ENCODE assay signal across 27 cellular contexts in the genomic region with DNA sequence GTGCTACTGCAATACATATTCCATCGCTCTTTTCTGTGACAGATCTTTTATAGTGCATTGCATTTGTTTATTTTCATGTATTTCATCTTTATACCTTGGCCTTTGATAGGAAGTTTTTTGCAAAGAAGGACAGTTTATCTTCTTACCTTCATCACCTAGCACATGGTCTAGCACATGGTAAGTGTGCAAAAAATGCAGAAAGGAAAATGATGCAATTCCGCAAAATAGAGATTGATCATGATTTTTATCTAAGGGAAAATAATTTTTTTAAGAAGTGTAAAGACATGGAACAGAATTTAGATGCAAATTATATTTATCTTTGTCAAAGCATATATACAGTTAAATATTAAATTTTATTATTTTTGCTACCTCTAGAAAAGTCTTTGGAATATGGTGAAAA.
"Had no signal": no experiment of that assay in that cellular context is flagged by ENCODE, and none has a peak within 500 bp of the region (broad histone marks: within the 10 kb centered on the region; RNA-seq: fewer than 3 reads in every experiment).

No MANE protein-coding gene starts in this region.

- DNase-seq: islet precursor cell; left ventricle myocardium inferior; mesendoderm; naive B cell; natural killer cell; nephron progenitor cell; occipital lobe; ovary; stimulated activated CD4-positive, alpha-beta T cell treated with anti-CD3 and anti-CD28 coated beads, Interleukin-12 subunit alpha, Interleukin-12 subunit beta, amount 100 ng/mL, for 4 hours; stimulated activated CD4-positive, alpha-beta T cell treated with anti-CD3 and anti-CD28 coated beads, Interleukin-15, amount 100 ng/mL, for 24 hours; stimulated activated CD4-positive, alpha-beta T cell treated with anti-CD3 and anti-CD28 coated beads, Interleukin-2, amount 100 ng/mL, for 24 hours; stimulated activated CD4-positive, alpha-beta T cell treated with anti-CD3 and anti-CD28 coated beads, Interleukin-4, amount 100 ng/mL, for 1 hour; stimulated activated naive B cell treated with anti-CD40 and anti-IgM and Interleukin-4, amounts not matched to agents 10 μg/mL and 1 μg/mL and 100 μg/mL, for 72 hours; stimulated activated naive CD8-positive, alpha-beta T cell treated with anti-CD3 and anti-CD28 coated beads, Interleukin-15, Interleukin-2, amounts not matched to agents 100 U/mL and 50 U/mL, for 24 hours; stomach; testis; thyroid gland; transverse colon; upper lobe of left lung had no signal

- H3K27me3 ChIP-seq: neural progenitor cell, neutrophil, ovary, right atrium auricular region, stomach, testis, thyroid gland, transverse colon, upper lobe of left lung had no signal

- H3K27ac Mint-ChIP-seq: mesothelial cell of epicardium; natural killer cell; nephron progenitor cell; neural progenitor cell; progenitor cell of endocrine pancreas; stimulated activated naive B cell treated with anti-CD40 and anti-IgM and Interleukin-4, amounts not matched to agents 10 μg/mL and 1 μg/mL and 100 μg/mL, for 72 hours had no signal

- H3K9me3 ChIP-seq: left ventricle myocardium inferior, neutrophil, ovary, right atrium auricular region, stomach, testis, thyroid gland, transverse colon, upper lobe of left lung had no signal

- H3K4me3 ChIP-seq: left ventricle myocardium inferior, lung, neural progenitor cell, ovary, right atrium auricular region, skin epidermis, stomach, testis, thyroid gland, transverse colon, upper lobe of left lung had no signal

- H3K4me1 ChIP-seq: left ventricle myocardium inferior, neural progenitor cell, right atrium auricular region, stomach, testis, thyroid gland, transverse colon, upper lobe of left lung had no signal

- H3K4me1 Mint-ChIP-seq: mesothelial cell of epicardium, nephron progenitor cell, neural progenitor cell had no signal

- H3K9ac ChIP-seq: neural progenitor cell had no signal

- H3K9me3 Mint-ChIP-seq: mesothelial cell of epicardium; naive B cell; natural killer cell; nephron progenitor cell; neural progenitor cell; stimulated activated naive B cell treated with anti-CD40 and anti-IgM and Interleukin-4, amounts not matched to agents 10 μg/mL and 1 μg/mL and 100 μg/mL, for 72 hours had no signal

- H3K27me3 Mint-ChIP-seq: naive B cell; progenitor cell of endocrine pancreas; stimulated activated naive B cell treated with anti-CD40 and anti-IgM and Interleukin-4, amounts not matched to agents 10 μg/mL and 1 μg/mL and 100 μg/mL, for 72 hours had no signal

- H2AFZ ChIP-seq: neural progenitor cell had no signal

- H3K36me3 ChIP-seq: ovary had no signal

- H3K27ac ChIP-seq: left ventricle myocardium inferior, neural progenitor cell, neutrophil, ovary, right atrium auricular region, skin epidermis, stomach, testis, thyroid gland, transverse colon, upper lobe of left lung had no signal

- H3K4me3 Mint-ChIP-seq: mesothelial cell of epicardium; natural killer cell; nephron progenitor cell; neural progenitor cell; stimulated activated naive B cell treated with anti-CD40 and anti-IgM and Interleukin-4, amounts not matched to agents 10 μg/mL and 1 μg/mL and 100 μg/mL, for 72 hours had no signal

- ATAC-seq: natural killer cell; sciatic nerve; stimulated activated naive B cell treated with anti-CD40 and anti-IgM and Interleukin-4, amounts not matched to agents 10 μg/mL and 1 μg/mL and 100 μg/mL, for 72 hours; stimulated activated naive CD8-positive, alpha-beta T cell treated with anti-CD3 and anti-CD28 coated beads, Interleukin-15, Interleukin-2, amounts not matched to agents 100 U/mL and 50 U/mL, for 24 hours had no signal

- H3K4me2 ChIP-seq: neural progenitor cell had no signal
